ENCODE assay signal across 21 cellular contexts in the genomic region with DNA sequence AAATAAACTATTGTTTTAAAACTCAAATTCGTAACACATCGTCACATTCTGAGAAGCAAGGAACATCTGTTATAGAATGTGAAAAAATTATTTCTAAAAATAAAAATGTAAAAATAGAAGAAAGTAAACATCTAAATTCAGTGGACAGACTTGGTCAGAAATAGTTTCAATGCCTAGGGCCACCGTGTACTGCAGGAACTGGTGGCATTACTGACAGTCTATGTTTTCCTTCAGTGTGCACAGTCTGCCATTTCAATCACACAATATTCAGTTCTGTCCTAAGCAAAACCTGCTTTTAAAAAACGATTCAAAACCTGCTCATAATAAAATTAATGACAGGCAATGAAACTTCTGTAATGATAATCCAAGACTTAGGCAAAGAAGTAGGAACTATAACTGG.
"Had no signal": no experiment of that assay in that cellular context is flagged by ENCODE, and none has a peak within 500 bp of the region (broad histone marks: within the 10 kb centered on the region; RNA-seq: fewer than 3 reads in every experiment).

No MANE protein-coding gene starts in this region.

- FAIRE-seq: HepG2 had no signal

- H3K4me3 ChIP-seq: MG63 had no signal

- H3K9me2 ChIP-seq: SK-N-SH had no signal

- H3K4me2 ChIP-seq: SK-N-SH had no signal

- DNase-seq: IMR-90, Karpas-422, KG1, MG63, NCI-H1092 treated with DMSO at 0.1 percent for 48 hours, NCI-H1436 treated with DMSO at 0.1 percent for 48 hours, NCI-H1694, NCI-H187 treated with DMSO at 0.1 percent for 48 hours, NCI-H2029 treated with DMSO at 0.1 percent for 48 hours, NCI-H2171 treated with DMSO at 0.1 percent for 48 hours, NCI-H345, NCI-H446 treated with DMSO at 0.1 percent for 48 hours, NCI-H510A treated with DMSO at 0.1 percent for 48 hours, NCI-H526, PC-3, SHP77, SK-N-SH, SW 1271 had no signal

- H3K9me3 ChIP-seq: MG63, SK-N-SH had no signal

- H3K27ac ChIP-seq: RWPE1 had no signal

- ATAC-seq: HepG2, Panc1, PC-3 had no signal

- H3K27me3 ChIP-seq: MG63 had no signal

- H3K9ac ChIP-seq: SK-N-SH had no signal

- H3K36me3 ChIP-seq: MG63 had no signal
